Comparison of ENCODE assay signal across 15 cellular contexts in the genomic region with DNA sequence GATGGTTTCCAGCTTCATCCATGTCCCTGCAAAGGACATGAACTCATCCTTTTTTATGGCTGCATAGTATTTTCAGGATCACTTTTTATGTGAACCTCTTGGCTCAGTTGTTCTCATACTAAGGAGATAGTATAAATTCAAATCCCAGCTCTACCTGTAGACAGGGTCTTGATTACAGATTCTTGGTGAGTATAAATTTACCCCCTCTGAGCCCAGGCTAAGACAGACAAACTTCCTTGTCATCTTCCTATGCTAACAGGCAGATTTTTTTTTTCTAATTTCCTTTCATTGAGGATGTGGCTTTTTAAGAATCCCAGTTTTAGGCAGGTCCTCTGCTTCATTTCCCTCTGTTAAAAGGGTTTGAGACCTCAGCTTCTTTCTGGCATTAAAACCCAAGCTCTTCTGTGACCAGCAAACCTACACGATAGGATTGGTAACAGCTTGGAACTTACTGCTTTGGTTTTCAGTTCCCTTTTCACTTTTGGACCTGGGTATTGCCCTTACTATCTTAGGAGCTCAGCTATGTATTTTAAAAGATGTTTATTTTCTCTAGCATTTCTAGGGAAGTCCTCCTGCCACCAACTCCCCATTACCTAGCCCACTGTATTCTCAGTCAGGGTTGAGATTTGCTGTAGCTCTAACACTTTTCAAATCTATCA.
DNase-seq lines count a peak whose midpoint lies in the region; ATAC-seq and TF ChIP-seq lines count a peak whose summit lies in the region.
"Had no signal": no experiment of that assay in that cellular context is flagged by ENCODE, and none has a peak within 500 bp of the region (broad histone marks: within the 10 kb centered on the region; RNA-seq: fewer than 3 reads in every experiment).

No MANE protein-coding gene starts in this region.

- H3K27me3 ChIP-seq in PC-9 (ENCODE audit: insufficient read depth, low read depth), result no peaks in the 10 kb centered on the region

- H3K9me3 ChIP-seq in PC-9 (ENCODE audit: insufficient read depth, low read depth), result no peaks in the 10 kb centered on the region
- H3K9me3 ChIP-seq: Caco-2, prostate gland had no signal

- no peaks in the 10 kb centered on the region for H3K27me3 Mint-ChIP-seq in activated CD8-positive, alpha-beta T cell treated with anti-CD3 and anti-CD28 coated beads for 36 hours
- H3K27me3 Mint-ChIP-seq: type B pancreatic cell had no signal

- 0 out of 2 replicates have a peak, but pooled peaks cover 6% of the 10 kb centered on the region for H4K20me1 ChIP-seq in PC-9 (ENCODE audit: insufficient read depth)

- DNase-seq in RPMI8226 (peak; percentile 56), AG08395 (ENCODE audit: low spot score) (no peak), PC-9 (no peak)
- DNase-seq in activated CD8-positive, alpha-beta T cell treated with anti-CD3 and anti-CD28 coated beads for 36 hours, result no peak
- DNase-seq: activated gamma-delta T cell treated with Interleukin-2 at 50 U/mL for 16 hours, Caco-2, IMR-90 had no signal

- no peak overlapping the region for H3K4me3 Mint-ChIP-seq in activated CD8-positive, alpha-beta T cell treated with anti-CD3 and anti-CD28 coated beads for 36 hours
- H3K4me3 Mint-ChIP-seq: type B pancreatic cell had no signal

- H3K4me1 Mint-ChIP-seq in activated CD8-positive, alpha-beta T cell treated with anti-CD3 and anti-CD28 coated beads for 36 hours (ENCODE audit: low read depth), result no peaks in the 10 kb centered on the region

- H3K36me3 ChIP-seq in PC-9 (ENCODE audit: low read depth), result peaks cover 3% of the 10 kb centered on the region; the same call in 1 of the 2 replicates
- H3K36me3 ChIP-seq: prostate gland had no signal

- H3F3A ChIP-seq in PC-9 (ENCODE audit: insufficient read depth, low read depth), result no peaks in the 10 kb centered on the region

- intact Hi-C loops in activated CD8-positive, alpha-beta T cell treated with anti-CD3 and anti-CD28 coated beads for 36 hours (cut with micrococcal nuclease), result loop anchor here (5.0 kb wide), 1 partner anchor 293 kb away; no protein-coding TSS in a partner anchor
- intact Hi-C loops in PC-9 (cut with micrococcal nuclease; ENCODE audit: unreplicated experiment), result no loop called here

- H3K9me2 ChIP-seq in PC-9 (ENCODE audit: insufficient read depth), result no peaks in the 10 kb centered on the region

- BruUV-seq in PC-9 (replicated peaks; lab: Mats Ljungman, UMichigan), result no TSS peak

- no peak overlapping the region for H3K27ac Mint-ChIP-seq in activated CD8-positive, alpha-beta T cell treated with anti-CD3 and anti-CD28 coated beads for 36 hours
- H3K27ac Mint-ChIP-seq: type B pancreatic cell had no signal

- POLR2A ChIA-PET in activated CD8-positive, alpha-beta T cell treated with anti-CD3 and anti-CD28 coated beads for 36 hours (lab: Charles Lee), result no interaction called here
- POLR2A ChIA-PET in PC-9 (lab: Charles Lee; ENCODE audit: unreplicated experiment), result interaction anchor here (0.5 kb wide), 1 partner anchor 266 kb away, joined by 3 read pairs; no protein-coding TSS in a partner anchor

- ATAC-seq in GM18861 (IDR thresholded peaks at IDR 0.05; ENCODE audit: unreplicated experiment) (peak; percentile 93), GM21515 (IDR thresholded peaks at IDR 0.05; ENCODE audit: unreplicated experiment) (peak; percentile 96), HG03066 (IDR thresholded peaks at IDR 0.05; ENCODE audit: low read depth, unreplicated experiment) (peak; percentile 98), HG03439 (IDR thresholded peaks at IDR 0.05; ENCODE audit: unreplicated experiment) (no peak)
- ATAC-seq in activated CD8-positive, alpha-beta T cell treated with anti-CD3 and anti-CD28 coated beads for 36 hours, result no peak

- H3K36me3 Mint-ChIP-seq in activated CD8-positive, alpha-beta T cell treated with anti-CD3 and anti-CD28 coated beads for 36 hours (ENCODE audit: low read depth), result peaks cover 10% of the 10 kb centered on the region

- no peak overlapping the region for H3K27ac ChIP-seq in PC-9
- H3K27ac ChIP-seq: prostate gland, RWPE1 had no signal

- TF ChIP-seq CTCF in activated CD8-positive, alpha-beta T cell treated with anti-CD3 and anti-CD28 coated beads for 36 hours (IDR thresholded peaks at IDR 0.05), result no peak
- no peak for TF ChIP-seq CTCF in PC-9 (conservative IDR thresholded peaks at IDR 0.05)

- no peaks in the 10 kb centered on the region for H3K9me3 Mint-ChIP-seq in activated CD8-positive, alpha-beta T cell treated with anti-CD3 and anti-CD28 coated beads for 36 hours
- H3K9me3 Mint-ChIP-seq: type B pancreatic cell had no signal

- no peaks in the 10 kb centered on the region for H3K4me1 ChIP-seq in PC-9 (replicated peaks; ENCODE audit: insufficient read depth)
- H3K4me1 ChIP-seq: Caco-2, prostate gland had no signal

- H3K4me2 ChIP-seq in PC-9, result no peak overlapping the region

- CTCF ChIA-PET in activated CD8-positive, alpha-beta T cell treated with anti-CD3 and anti-CD28 coated beads for 36 hours (lab: Charles Lee), result interaction anchor here (1.0 to 1.4 kb wide), 3 partner anchors 10 to 18 kb away, joined by 3 to 4 read pairs (median 3); no protein-coding TSS in a partner anchor
- CTCF ChIA-PET in PC-9 (lab: Charles Lee), result interaction anchor here (0.7 kb wide), 2 partner anchors 19 to 583 kb away, joined by 4 to 13 read pairs; no protein-coding TSS in a partner anchor

- H2AFZ ChIP-seq in PC-9, result no peak overlapping the region

- no peaks in the 10 kb centered on the region for H3K79me2 ChIP-seq in PC-9 (ENCODE audit: low read depth)

- no peak overlapping the region for H3K4me3 ChIP-seq in PC-9
- H3K4me3 ChIP-seq: lung, prostate gland had no signal

Comparison
In these comparisons a context has a peak if more than half of its experiments do, and no peak if none do; other contexts are left out.
1. ATAC-seq: peak in GM18861 (single experiment), GM21515 (single experiment) and HG03066 (single experiment); none in HG03439 (single experiment) and activated CD8-positive, alpha-beta T cell treated with anti-CD3 and anti-CD28 coated beads for 36 hours (single experiment).